Comparison of ENCODE assay signal across 12 cellular contexts in the genomic region with DNA sequence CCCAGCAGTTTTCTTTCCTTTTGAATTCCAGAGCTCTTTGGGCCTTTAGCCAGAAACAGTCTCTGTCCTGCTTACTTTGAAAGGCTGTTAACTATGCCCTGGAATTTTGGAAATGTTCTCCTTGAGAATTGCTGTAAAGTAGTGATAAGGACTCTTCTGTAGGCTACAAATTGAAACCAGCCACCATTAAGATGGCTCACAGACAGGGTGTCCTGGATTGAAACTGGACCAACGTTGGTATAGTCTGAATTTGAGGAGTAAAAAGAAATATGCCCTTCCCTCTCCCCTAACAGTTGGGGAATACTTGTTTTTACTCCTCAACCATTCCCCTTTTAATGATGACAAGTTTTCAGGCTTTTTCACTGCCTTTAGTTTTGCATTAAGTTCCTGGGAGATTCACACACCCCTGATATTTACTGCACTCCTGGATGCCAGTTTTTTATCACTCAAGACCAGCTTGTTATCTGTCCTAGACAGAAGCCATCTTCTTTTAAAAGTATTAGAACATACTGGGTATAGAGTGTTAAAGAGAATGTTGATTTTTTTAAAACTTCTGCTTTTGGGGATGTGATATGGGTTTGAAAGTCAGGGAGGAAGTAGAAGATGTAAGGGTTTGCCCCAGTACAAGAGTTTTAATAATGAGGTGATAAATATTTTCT. TPM values are rescaled to one million over a fixed set of nuclear protein-coding genes. Genes with fewer than 3 reads are reported as not detected.
A peak's percentile ranks its signal among the peaks of the same experiment; 100 is the strongest.
DNase-seq lines count a peak whose midpoint lies in the region; ATAC-seq, FAIRE-seq and TF ChIP-seq lines count a peak whose summit lies in the region.
"Had no signal": no experiment of that assay in that cellular context is flagged by ENCODE, and none has a peak within 500 bp of the region (broad histone marks: within the 10 kb centered on the region; RNA-seq: fewer than 3 reads in every experiment).

No MANE protein-coding gene starts in this region.

- no peak overlapping the region for H2AK5ac ChIP-seq in neuronal stem cell (ENCODE audit: low read depth, low read length)

- H3K36me3 Mint-ChIP-seq in activated T-cell treated with anti-CD3 and anti-CD28 coated beads, Interleukin-2, amount 50 U/mL, for 24 hours (ENCODE audit: low read depth): peaks cover 50% of the 10 kb centered on the region

- TF ChIP-seq CTCF in RWPE1 (conservative IDR thresholded peaks at IDR 0.05; ENCODE audit: low read depth): no peak
- no peak for TF ChIP-seq CTCF in fibroblast of mammary gland (conservative IDR thresholded peaks at IDR 0.05; ENCODE audit: control insufficient read depth, insufficient read depth, low read depth, low read length)

- peak overlapping the region in 1 of 5 donors; percentile 5 for H3K9ac ChIP-seq in subcutaneous abdominal adipose tissue (ENCODE audit: low read length in 5 of 5)
- H3K9ac ChIP-seq in neuronal stem cell (ENCODE audit: low read depth, low read length, poor library complexity): no peak overlapping the region

- H3K79me1 ChIP-seq in neuronal stem cell (ENCODE audit: low read depth, low read length): no peaks in the 10 kb centered on the region

- CTCF ChIA-PET in RWPE1 (lab: Yijun Ruan, JAX): interaction anchor here (0.6 to 0.8 kb wide), 2 partner anchors 23 to 58 kb away, joined by 5 read pairs; no protein-coding TSS in a partner anchor

- no peaks in the 10 kb centered on the region for H3K9me3 ChIP-seq in subcutaneous abdominal adipose tissue (ENCODE audit: control insufficient read depth in 5 of 5, low read length in 5 of 5)
- H3K9me3 ChIP-seq in small intestine (ENCODE audit: control insufficient read depth, low read depth): no peaks in the 10 kb centered on the region
- H3K9me3 ChIP-seq in neuronal stem cell (replicated peaks in 1 of 2; ENCODE audit: control insufficient read depth in 2 of 2, insufficient read depth in 1 of 2, low read depth in 1 of 2, low read length in 2 of 2): peaks cover 0 to 5% of the 10 kb centered on the region in 2 donors

- H2BK15ac ChIP-seq in neuronal stem cell (ENCODE audit: low read length): no peak overlapping the region

- no peak overlapping the region for H2BK120ac ChIP-seq in neuronal stem cell (ENCODE audit: low read depth, low read length)

- no peak overlapping the region for H4K8ac ChIP-seq in neuronal stem cell (ENCODE audit: low read depth, low read length)

- peaks cover 97% of the 10 kb centered on the region for H3K4me1 Mint-ChIP-seq in activated T-cell treated with anti-CD3 and anti-CD28 coated beads, Interleukin-2, amount 50 U/mL, for 24 hours (ENCODE audit: low read depth)

- no peak overlapping the region for H3K23ac ChIP-seq in neuronal stem cell (ENCODE audit: low read depth, low read length, poor library complexity)

- H3K4me1 ChIP-seq in subcutaneous abdominal adipose tissue (ENCODE audit: control insufficient read depth in 5 of 5, insufficient read depth in 5 of 5, low read length in 5 of 5): peaks cover 14 to 94% (median 90%) of the 10 kb centered on the region in 5 donors
- H3K4me1 ChIP-seq in small intestine (ENCODE audit: control insufficient read depth in 2 of 2, insufficient read depth in 1 of 2, low read depth in 1 of 2, low read length in 1 of 2): peaks cover 24 to 57% of the 10 kb centered on the region in 2 donors
- peaks cover 11 to 23% of the 10 kb centered on the region in 2 donors for H3K4me1 ChIP-seq in neuronal stem cell (ENCODE audit: control insufficient read depth in 2 of 2, insufficient read depth in 1 of 2, low read depth in 1 of 2, low read length in 2 of 2)

- peaks cover 9% of the 10 kb centered on the region for H3K9me3 Mint-ChIP-seq in activated T-cell treated with anti-CD3 and anti-CD28 coated beads, Interleukin-2, amount 50 U/mL, for 24 hours

- H2BK12ac ChIP-seq in neuronal stem cell (ENCODE audit: low read length): no peak overlapping the region

- DNase-seq in activated T-cell treated with anti-CD3 and anti-CD28 coated beads, Interleukin-2, amount 50 U/mL, for 24 hours: no peak
- no peak for DNase-seq in activated T-cell treated with anti-CD3 and anti-CD28 coated beads, Interleukin-2, amount 50 U/mL, for 1 hour
- DNase-seq in RWPE1 (ENCODE audit: low spot score): no peak
- peak; percentile 33 for DNase-seq in fibroblast of mammary gland (ENCODE audit: low read depth)
- no peak for DNase-seq in small intestine
- no peak for DNase-seq in neuronal stem cell (ENCODE audit: low spot score)
- DNase-seq: effector CD4-positive, alpha-beta T cell; NCI-H2029 had no signal

- H2AFZ ChIP-seq in neuronal stem cell (ENCODE audit: low read length): no peak overlapping the region

- no peak for ATAC-seq in GM19467 (IDR thresholded peaks at IDR 0.05; ENCODE audit: unreplicated experiment)
- ATAC-seq: activated CD4-positive, CD25-positive, alpha-beta regulatory T cell treated with anti-CD3 and anti-CD28 coated beads, Interleukin-2, amount 50 U/mL, for 24 hours had no signal

- no peak overlapping the region for H3K4me3 Mint-ChIP-seq in activated T-cell treated with anti-CD3 and anti-CD28 coated beads, Interleukin-2, amount 50 U/mL, for 24 hours

- 26 to 33% (median 32%) methylated on average over 1 of the region's 1 CpG for WGBS in small intestine, 3 donors
- no CpG with 5 or more reads among the region's 1 CpG for WGBS in neuronal stem cell (ENCODE audit: extremely low coverage in 2 of 2, insufficient read length in 2 of 2, insufficient replicate concordance in 1 of 2), 2 donors

- no peaks in the 10 kb centered on the region for H3K27me3 Mint-ChIP-seq in activated T-cell treated with anti-CD3 and anti-CD28 coated beads, Interleukin-2, amount 50 U/mL, for 24 hours

- H2BK5ac ChIP-seq in neuronal stem cell (ENCODE audit: low read length): no peak overlapping the region

- H3K18ac ChIP-seq in neuronal stem cell (ENCODE audit: low read length): no peak overlapping the region

- no peak overlapping the region for H3K4ac ChIP-seq in neuronal stem cell (ENCODE audit: low read length)

- POLR2A ChIA-PET in RWPE1 (lab: Yijun Ruan, JAX; ENCODE audit: low non-redundant PET): interaction anchor here (0.6 kb wide), 1 partner anchor 28 kb away, joined by 4 read pairs; no protein-coding TSS in a partner anchor

- no peak for FAIRE-seq in small intestine (lab: Jason Lieb, UNC)

- H3K27ac ChIP-seq in RWPE1 (peak overlapping the region; percentile 54), subcutaneous abdominal adipose tissue (ENCODE audit: low read depth, low read length) (peak overlapping the region; percentile 90), small intestine (ENCODE audit: low read depth in 1 of 2, low read length in 1 of 2) (peak overlapping the region in 1 of 2 donors; percentile 36), neuronal stem cell (replicated peaks; ENCODE audit: low read length) (no peak overlapping the region)
- H3K27ac ChIP-seq: C4-2B had no signal

- no peak overlapping the region for H3K14ac ChIP-seq in neuronal stem cell (ENCODE audit: low read length)

- no peaks in the 10 kb centered on the region for H3K36me3 ChIP-seq in subcutaneous abdominal adipose tissue (ENCODE audit: control insufficient read depth in 5 of 5, insufficient read depth in 5 of 5, low read length in 5 of 5)
- no peaks in the 10 kb centered on the region for H3K36me3 ChIP-seq in small intestine (ENCODE audit: control insufficient read depth in 2 of 2, insufficient read depth in 2 of 2, low read length in 2 of 2)
- H3K36me3 ChIP-seq in neuronal stem cell (replicated peaks in 1 of 2; ENCODE audit: control insufficient read depth in 2 of 2, insufficient read depth in 2 of 2, low read length in 2 of 2): peaks cover 0 to 20% of the 10 kb centered on the region in 2 donors

- H3K27me3 ChIP-seq in subcutaneous abdominal adipose tissue (ENCODE audit: control insufficient read depth in 5 of 5, insufficient read depth in 4 of 5, low read length in 5 of 5): no peaks in the 10 kb centered on the region
- H3K27me3 ChIP-seq in small intestine (ENCODE audit: control insufficient read depth in 2 of 2, insufficient read depth in 2 of 2, low read length in 2 of 2): no peaks in the 10 kb centered on the region
- no peaks in the 10 kb centered on the region for H3K27me3 ChIP-seq in neuronal stem cell (ENCODE audit: control insufficient read depth in 3 of 3, insufficient read depth in 3 of 3, low read depth in 1 of 3, low read length in 3 of 3)

- H3K4me2 ChIP-seq in neuronal stem cell (ENCODE audit: insufficient read depth, low read length, poor library complexity, severe bottlenecking): no peak overlapping the region

- H3K27ac Mint-ChIP-seq in activated T-cell treated with anti-CD3 and anti-CD28 coated beads, Interleukin-2, amount 50 U/mL, for 24 hours: peak overlapping the region; percentile 94

- no peak overlapping the region for H3K4me3 ChIP-seq in fibroblast of mammary gland (ENCODE audit: control insufficient read depth, low read depth, low read length)
- H3K4me3 ChIP-seq in subcutaneous abdominal adipose tissue (ENCODE audit: low read depth in 1 of 5, low read length in 5 of 5): peak overlapping the region in 1 of 5 donors; percentile 14
- no peak overlapping the region for H3K4me3 ChIP-seq in small intestine (ENCODE audit: low read depth in 1 of 2, low read length in 2 of 2)
- no peak overlapping the region for H3K4me3 ChIP-seq in neuronal stem cell (ENCODE audit: low read length in 2 of 2)

- no peak overlapping the region for H4K91ac ChIP-seq in neuronal stem cell (ENCODE audit: low read depth, low read length, poor library complexity)

RNA-seq across cellular contexts. Expression of gene TOP1, which starts 21.9 kb away (rescaled TPM):
- 10 to 100 TPM; 46.2 to 72.4 (median 67.1) TPM for polyA plus RNA-seq in small intestine
- 91.4 TPM for polyA plus RNA-seq in neuronal stem cell (2013, experiment 1 of 2)
- polyA plus RNA-seq in neuronal stem cell (2013, experiment 2 of 2): 94.9 TPM
